ENCODE assay signal across 19 cellular contexts in genomic region chr12:67774983-67775587, GRCh38.
DNase-seq lines count a peak whose midpoint lies in the region; ATAC-seq and TF ChIP-seq lines count a peak whose summit lies in the region.
"Had no signal": no experiment of that assay in that cellular context is flagged by ENCODE, and none has a peak within 500 bp of the region (broad histone marks: within the 10 kb centered on the region; RNA-seq: fewer than 3 reads in every experiment).

No MANE protein-coding gene starts in this region.

- H3K27ac ChIP-seq in HUES6 (ENCODE audit: low read depth, low read length), result peak overlapping the region; percentile 40; the same call in 1 of the 2 replicates
- no peak overlapping the region for H3K27ac ChIP-seq in PC-3 (ENCODE audit: low read length)
- peak overlapping the region; percentile 17 for H3K27ac ChIP-seq in smooth muscle cell (ENCODE audit: low read depth)
- H3K27ac ChIP-seq: HL-60, Peyer's patch had no signal

- DNase-seq in PC-3 (peak; percentile 60), kidney epithelial cell (ENCODE audit: low read depth) (peak; percentile 32), smooth muscle cell (lab: John Stamatoyannopoulos, UW; ENCODE audit: unreplicated experiment) (no peak), GM10266 (ENCODE audit: extremely low spot score) (no peak)
- no peak for DNase-seq in activated naive CD4-positive, alpha-beta T cell treated with anti-CD3 and anti-CD28 coated beads, Interleukin-2, amount 50 U/mL, for 16 hours
- DNase-seq in stimulated activated CD4-positive, alpha-beta T cell treated with anti-CD3 and anti-CD28 coated beads, Interleukin-15, amount 100 ng/mL, for 24 hours, result no peak
- DNase-seq: BE2C; CD4-positive, alpha-beta memory T cell; Kasumi-1; NCI-H1436 treated with DMSO at 0.1 percent for 48 hours; NCI-H2081 treated with DMSO at 0.1 percent for 48 hours; NCI-H774; Peyer's patch; SHP77 had no signal

- H3K79me2 ChIP-seq in PC-3 (ENCODE audit: low read length) (no peaks in the 10 kb centered on the region), smooth muscle cell (ENCODE audit: low read depth) (no peaks in the 10 kb centered on the region)

- WGBS in smooth muscle cell (ENCODE audit: low lambda C conversion rate), result 50% methylated on average over 4 of the region's 4 CpGs

- H3F3A ChIP-seq in PC-3 (ENCODE audit: low read length, unreplicated experiment) (no peaks in the 10 kb centered on the region), smooth muscle cell (ENCODE audit: low read depth) (peaks cover 11% of the 10 kb centered on the region)

- H3K4me3 ChIP-seq in HUES6 (ENCODE audit: low read depth, low read length) (no peak overlapping the region), PC-3 (ENCODE audit: low read length) (no peak overlapping the region), kidney epithelial cell (ENCODE audit: low read depth, low read length) (no peak overlapping the region), smooth muscle cell (no peak overlapping the region)
- H3K4me3 ChIP-seq: GM23338, Peyer's patch had no signal

- peak; percentile 49 for ATAC-seq in PC-3
- ATAC-seq: GM23338, HepG2, SK-N-SH treated with all-trans-retinoic acid at 6 μM for 48 hours had no signal

- H3K4me1 ChIP-seq in HUES6 (ENCODE audit: control insufficient read depth, insufficient read depth, low read length), result peaks cover 36% of the 10 kb centered on the region
- peaks cover 13% of the 10 kb centered on the region for H3K4me1 ChIP-seq in PC-3 (ENCODE audit: insufficient read depth, low read length)
- H3K4me1 ChIP-seq in smooth muscle cell (ENCODE audit: low read depth), result peaks cover 18% of the 10 kb centered on the region
- H3K4me1 ChIP-seq: Peyer's patch had no signal

- intact Hi-C loops in PC-3 (cut with micrococcal nuclease), result no loop called here

- H3K27me3 ChIP-seq in HUES6 (ENCODE audit: control insufficient read depth, insufficient read depth, low read length) (no peaks in the 10 kb centered on the region), PC-3 (ENCODE audit: low read length) (no peaks in the 10 kb centered on the region), kidney epithelial cell (ENCODE audit: control insufficient read depth, insufficient read depth, low read length) (no peaks in the 10 kb centered on the region), smooth muscle cell (ENCODE audit: low read depth) (no peaks in the 10 kb centered on the region)
- H3K27me3 ChIP-seq: BE2C, Peyer's patch had no signal

- peak overlapping the region; percentile 26 for H3K4me2 ChIP-seq in PC-3 (ENCODE audit: low read length)
- H3K4me2 ChIP-seq in smooth muscle cell, result no peak overlapping the region
- H3K4me2 ChIP-seq: GM23338 had no signal

- no peak for TF ChIP-seq CTCF in PC-3 (conservative IDR thresholded peaks at IDR 0.05; ENCODE audit: low read depth, low read length)
- no peak for TF ChIP-seq CTCF in kidney epithelial cell (IDR thresholded peaks at IDR 0.05; ENCODE audit: insufficient read depth, low read length, poor library complexity, severe bottlenecking)
- TF ChIP-seq CTCF in smooth muscle cell (IDR thresholded peaks at IDR 0.05; ENCODE audit: borderline replicate concordance, insufficient read depth, poor library complexity, severe bottlenecking), result no peak
- no peak for TF ChIP-seq CTCF in GM10266 (IDR thresholded peaks at IDR 0.05; ENCODE audit: control insufficient read depth, insufficient read depth, low read depth, missing control alignments)

- no peaks in the 10 kb centered on the region for H3K9me2 ChIP-seq in PC-3 (replicated peaks; ENCODE audit: low read length)

- H2AFZ ChIP-seq in PC-3 (ENCODE audit: low read length), result no peak overlapping the region
- no peak overlapping the region for H2AFZ ChIP-seq in smooth muscle cell (ENCODE audit: low read depth)
- H2AFZ ChIP-seq: GM23338 had no signal

- H3K9me3 ChIP-seq in HUES6 (ENCODE audit: control insufficient read depth, insufficient read depth, low read depth, low read length) (no peaks in the 10 kb centered on the region), PC-3 (ENCODE audit: low read length) (no peaks in the 10 kb centered on the region), smooth muscle cell (replicated peaks; ENCODE audit: low read depth) (no peaks in the 10 kb centered on the region)
- H3K9me3 ChIP-seq: BE2C, Peyer's patch had no signal

- H3K9ac ChIP-seq in HUES6 (ENCODE audit: low read length), result no peak overlapping the region
- H3K9ac ChIP-seq in PC-3 (ENCODE audit: low read length), result no peak overlapping the region
- no peak overlapping the region for H3K9ac ChIP-seq in smooth muscle cell (ENCODE audit: low read depth)

- H4K20me1 ChIP-seq in PC-3 (ENCODE audit: low read length) (no peaks in the 10 kb centered on the region), smooth muscle cell (ENCODE audit: low read depth) (no peaks in the 10 kb centered on the region)

- CTCF ChIA-PET in PC-3 (lab: Charles Lee), result no interaction called here

- POLR2A ChIA-PET in PC-3 (lab: Charles Lee; ENCODE audit: unreplicated experiment), result no interaction called here

- H3K36me3 ChIP-seq in HUES6 (ENCODE audit: control insufficient read depth, insufficient read depth, low read length) (no peaks in the 10 kb centered on the region), PC-3 (ENCODE audit: low read depth, low read length) (no peaks in the 10 kb centered on the region), kidney epithelial cell (ENCODE audit: control insufficient read depth, insufficient read depth, low read length) (no peaks in the 10 kb centered on the region), smooth muscle cell (ENCODE audit: low read depth) (no peaks in the 10 kb centered on the region)
- H3K36me3 ChIP-seq: BE2C, Peyer's patch had no signal

- no TSS peak for BruUV-seq in PC-3 (replicated peaks; lab: Mats Ljungman, UMichigan)

Comparison
In these comparisons a context has a peak if more than half of its experiments do, and no peak if none do; other contexts are left out.
1. DNase-seq: peak in PC-3 (single experiment) and kidney epithelial cell (single experiment); none in smooth muscle cell (single experiment), activated naive CD4-positive, alpha-beta T cell treated with anti-CD3 and anti-CD28 coated beads, Interleukin-2, amount 50 U/mL, for 16 hours (single experiment), stimulated activated CD4-positive, alpha-beta T cell treated with anti-CD3 and anti-CD28 coated beads, Interleukin-15, amount 100 ng/mL, for 24 hours (single experiment) and GM10266 (single experiment).